Comparison of ENCODE assay signal across 1 cellular context in the genomic region with DNA sequence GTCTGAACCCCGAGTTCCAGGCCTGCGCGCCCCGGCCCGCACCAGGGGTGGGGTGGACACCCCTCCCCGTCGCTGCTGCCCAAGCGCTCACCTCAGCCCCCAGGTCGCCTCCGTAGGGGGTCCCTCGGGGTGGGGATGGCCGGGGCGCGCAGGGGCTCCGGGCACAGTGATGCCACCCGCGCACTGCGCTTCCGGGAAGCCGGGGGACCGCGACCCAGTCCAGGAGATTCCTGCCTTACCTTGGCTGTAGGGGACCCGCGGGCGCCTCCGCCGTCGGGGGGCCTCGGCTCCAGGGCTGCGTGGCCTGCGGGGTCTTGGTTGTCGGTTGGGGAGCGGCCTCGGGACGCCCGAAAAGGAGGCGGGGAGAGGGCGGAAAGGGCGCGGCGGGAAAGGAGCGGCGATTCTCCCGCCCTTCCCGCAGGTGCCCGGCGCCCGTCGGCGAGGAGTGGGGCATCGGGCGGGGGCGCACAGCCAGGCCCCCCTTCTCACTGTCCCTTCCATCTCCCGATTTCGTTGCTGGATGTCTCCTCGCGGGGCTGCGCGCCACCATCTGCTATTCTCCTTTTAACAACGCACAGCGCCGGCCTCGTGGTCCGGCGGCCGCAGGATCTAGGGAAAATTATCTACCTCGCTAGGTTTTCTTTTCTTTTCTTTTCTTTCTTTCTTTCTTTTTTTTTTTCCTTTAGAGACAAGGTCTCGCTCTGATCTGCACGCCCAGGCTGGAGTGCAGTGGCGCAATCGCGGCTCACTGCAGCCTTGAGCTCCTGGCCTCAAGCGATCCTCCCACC.
TF ChIP-seq lines count a peak whose summit lies in the region.

Gene KEAP1 (minus strand): TSS at position 355 of the 788 bp plus-strand sequence. CDS start 3,323 bp downstream, outside the sequence.

TF ChIP-seq in GM12878, 131 proteins besides CTCF, POLR2A, EP300 and RAD21:
- TF ChIP-seq RB1 (IDR thresholded peaks at IDR 0.05; ENCODE audit: borderline replicate concordance) (peak; percentile 48; the same call in 1 of the 2 replicates), TCF3 (IDR thresholded peaks at IDR 0.05; ENCODE audit: borderline replicate concordance, insufficient read depth, low read depth, low read length) (no peak), SKIL (IDR thresholded peaks at IDR 0.05; ENCODE audit: low read depth, poor library complexity, severe bottlenecking) (no peak), NBN (IDR thresholded peaks at IDR 0.05) (peak; percentile 74; the same call in 1 of the 2 replicates), SMARCA5 (IDR thresholded peaks at IDR 0.05) (0 out of 2 replicates have a peak, but pooled peaks have one; percentile 41), IKZF1 (conservative IDR thresholded peaks at IDR 0.05) (peak; percentile 76), KDM1A (IDR thresholded peaks at IDR 0.05; ENCODE audit: borderline replicate concordance) (no peak), DPF2 (IDR thresholded peaks at IDR 0.05) (peak; percentile 1; the same call in 1 of the 2 replicates), HDAC6 (IDR thresholded peaks at IDR 0.05; ENCODE audit: unreplicated experiment) (peak; percentile 66), NR2F1 (conservative IDR thresholded peaks at IDR 0.05) (0 out of 2 replicates have a peak, but pooled peaks have one; percentile 4), RUNX3 (IDR thresholded peaks at IDR 0.05; ENCODE audit: low read length) (peak; percentile 27; the same call in 1 of the 2 replicates), IKZF2 (IDR thresholded peaks at IDR 0.05) (peak in 1 of 2 experiments; percentile 55; a peak in 2 of 4 replicates), STAT3 (IDR thresholded peaks at IDR 0.05; ENCODE audit: low read depth, low read length) (no peak), POU2F2 (IDR thresholded peaks at IDR 0.05; ENCODE audit: borderline replicate concordance, low read depth, low read length) (no peak), RELB (IDR thresholded peaks at IDR 0.05; ENCODE audit: low read depth) (0 out of 2 replicates have a peak, but pooled peaks have one; percentile 23), SRF (IDR thresholded peaks at IDR 0.05; ENCODE audit: low read depth in 2 of 2, low read length in 2 of 2) (0 out of 4 replicates have a peak, but pooled peaks of 1 of the 2 experiments have one; percentile 1), EED (IDR thresholded peaks at IDR 0.05; ENCODE audit: low read depth) (0 out of 2 replicates have a peak, but pooled peaks have one; percentile 9)
- TF ChIP-seq, protein P1, sequence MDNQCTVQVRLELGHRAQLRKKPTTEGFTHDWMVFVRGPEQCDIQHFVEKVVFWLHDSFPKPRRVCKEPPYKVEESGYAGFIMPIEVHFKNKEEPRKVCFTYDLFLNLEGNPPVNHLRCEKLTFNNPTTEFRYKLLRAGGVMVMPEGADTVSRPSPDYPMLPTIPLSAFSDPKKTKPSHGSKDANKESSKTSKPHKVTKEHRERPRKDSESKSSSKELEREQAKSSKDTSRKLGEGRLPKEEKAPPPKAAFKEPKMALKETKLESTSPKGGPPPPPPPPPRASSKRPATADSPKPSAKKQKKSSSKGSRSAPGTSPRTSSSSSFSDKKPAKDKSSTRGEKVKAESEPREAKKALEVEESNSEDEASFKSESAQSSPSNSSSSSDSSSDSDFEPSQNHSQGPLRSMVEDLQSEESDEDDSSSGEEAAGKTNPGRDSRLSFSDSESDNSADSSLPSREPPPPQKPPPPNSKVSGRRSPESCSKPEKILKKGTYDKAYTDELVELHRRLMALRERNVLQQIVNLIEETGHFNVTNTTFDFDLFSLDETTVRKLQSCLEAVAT (IDR thresholded peaks at IDR 0.05): peak; percentile 32; the same call in 1 of the 2 replicates
- TF ChIP-seq, protein P2, sequence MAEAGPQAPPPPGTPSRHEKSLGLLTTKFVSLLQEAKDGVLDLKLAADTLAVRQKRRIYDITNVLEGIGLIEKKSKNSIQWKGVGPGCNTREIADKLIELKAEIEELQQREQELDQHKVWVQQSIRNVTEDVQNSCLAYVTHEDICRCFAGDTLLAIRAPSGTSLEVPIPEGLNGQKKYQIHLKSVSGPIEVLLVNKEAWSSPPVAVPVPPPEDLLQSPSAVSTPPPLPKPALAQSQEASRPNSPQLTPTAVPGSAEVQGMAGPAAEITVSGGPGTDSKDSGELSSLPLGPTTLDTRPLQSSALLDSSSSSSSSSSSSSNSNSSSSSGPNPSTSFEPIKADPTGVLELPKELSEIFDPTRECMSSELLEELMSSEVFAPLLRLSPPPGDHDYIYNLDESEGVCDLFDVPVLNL (IDR thresholded peaks at IDR 0.05; ENCODE audit: low read depth, low read length): 0 out of 2 replicates have a peak, but pooled peaks have one; percentile 30
